In the genomic region with DNA sequence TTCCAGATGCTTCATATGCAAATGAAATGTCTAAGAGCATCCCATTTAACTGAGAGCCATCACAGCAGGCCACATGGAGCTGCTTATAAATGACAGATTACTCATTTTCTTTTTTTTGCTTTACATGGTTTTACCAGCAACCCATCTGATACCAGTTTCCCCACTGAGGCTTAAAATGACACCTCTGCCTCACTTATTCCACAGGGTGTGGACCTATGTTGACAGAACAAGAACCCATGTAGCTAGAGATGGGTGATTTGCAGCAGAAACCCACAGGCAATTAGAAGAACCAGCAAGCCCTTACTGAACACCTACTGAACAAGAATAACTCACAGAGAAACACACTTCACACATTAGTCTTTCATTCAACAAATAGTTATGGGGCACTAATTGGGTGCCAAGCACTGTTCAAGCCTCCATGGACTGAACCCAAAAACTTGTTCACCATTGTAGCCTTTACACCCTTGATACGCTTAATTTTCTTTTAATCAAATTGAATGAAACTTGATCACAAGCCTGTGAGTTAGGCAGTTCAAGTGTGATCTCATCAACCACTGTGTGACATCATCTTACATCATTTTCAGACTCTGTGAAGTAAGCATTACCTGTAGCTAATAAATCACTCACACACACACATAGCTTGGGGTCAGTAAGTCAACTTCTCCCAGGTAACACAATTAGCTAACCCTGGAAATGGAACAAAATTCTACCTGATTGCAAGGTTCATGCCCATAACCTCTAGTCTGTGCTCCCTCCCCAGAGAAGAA, we compare ENCODE assay signal across 2 cellular contexts.
TF ChIP-seq lines count a peak whose summit lies in the region.

No MANE protein-coding gene starts in this region.

TF ChIP-seq in IMR-90, 13 proteins besides CTCF, POLR2A, EP300 and RAD21:
- no peak for TF ChIP-seq CHD1 (IDR thresholded peaks at IDR 0.05; ENCODE audit: low read depth, low read length)
- no peak for TF ChIP-seq FOS (IDR thresholded peaks at IDR 0.05; ENCODE audit: low read depth, low read length)
- no peak for TF ChIP-seq MAZ (IDR thresholded peaks at IDR 0.05; ENCODE audit: borderline replicate concordance, low read depth, low read length)
- TF ChIP-seq BHLHE40 (IDR thresholded peaks at IDR 0.05; ENCODE audit: low read depth, low read length) = no peak
- TF ChIP-seq NFE2L2 (IDR thresholded peaks at IDR 0.05; ENCODE audit: low read depth, low read length) = no peak
- TF ChIP-seq ELK1 (IDR thresholded peaks at IDR 0.05; ENCODE audit: borderline replicate concordance, low read depth, low read length) = no peak
- no peak for TF ChIP-seq CEBPB (IDR thresholded peaks at IDR 0.05; ENCODE audit: low read depth, low read length)
- TF ChIP-seq USF2 (IDR thresholded peaks at IDR 0.05; ENCODE audit: low read depth, low read length) = no peak
- no peak for TF ChIP-seq RFX5 (IDR thresholded peaks at IDR 0.05; ENCODE audit: low read depth, low read length)
- TF ChIP-seq MXI1 (IDR thresholded peaks at IDR 0.05; ENCODE audit: borderline replicate concordance, low read depth, low read length) = no peak
- TF ChIP-seq SMC3 (IDR thresholded peaks at IDR 0.05; ENCODE audit: low read depth, low read length) = no peak
- no peak for TF ChIP-seq MAFK (IDR thresholded peaks at IDR 0.05; ENCODE audit: low read depth, low read length)
TF ChIP-seq in IMR-90: peak in this region for 0.

TF ChIP-seq in K562, 482 proteins besides CTCF, POLR2A, EP300 and RAD21:
- TF ChIP-seq MCM2 (IDR thresholded peaks at IDR 0.05; ENCODE audit: low read depth) (no peak), CREB1 (IDR thresholded peaks at IDR 0.05) (peak; percentile 24; the same call in 1 of the 2 replicates), CREB1 (CRISPR knock-in tag; IDR thresholded peaks at IDR 0.05) (no peak), FOS (IDR thresholded peaks at IDR 0.05; ENCODE audit: extremely low read depth, insufficient read length) (no peak)
